Comparison of ENCODE assay signal across 8 cellular contexts in genomic region chr20:16803965-16804792, GRCh38. TPM values are rescaled to one million over a fixed set of nuclear protein-coding genes. Genes with fewer than 3 reads are reported as not detected.
DNase-seq lines count a peak whose midpoint lies in the region; ATAC-seq and TF ChIP-seq lines count a peak whose summit lies in the region.

No MANE protein-coding gene starts in this region.

- 0 out of 2 replicates have a peak, but pooled peaks cover 11% of the 10 kb centered on the region for H3K9me3 ChIP-seq in Caco-2

- intact Hi-C loops in Caco-2 (cut with micrococcal nuclease; ENCODE audit: unreplicated experiment), result loop anchor here (1.0 to 10.0 kb wide), 4 partner anchors 17 to 801 kb away; no protein-coding TSS in a partner anchor

- H3K4me1 Mint-ChIP-seq in Caco-2 (ENCODE audit: low read depth, unreplicated experiment) (no peaks in the 10 kb centered on the region), WTC11 (peaks cover 8% of the 10 kb centered on the region), memory B cell (peaks cover 2% of the 10 kb centered on the region)

- POLR2A ChIA-PET in Caco-2 (lab: Charles Lee) (no interaction called here), WTC11 (lab: Charles Lee) (no interaction called here)

- CTCF ChIA-PET in Caco-2 (lab: Charles Lee), result interaction anchor here (0.5 to 1.4 kb wide), 10 partner anchors 9 to 669 kb away, joined by 3 to 36 read pairs (median 4); no protein-coding TSS in a partner anchor
- CTCF ChIA-PET in WTC11 (lab: Charles Lee), result interaction anchor here (0.6 to 4.0 kb wide), 34 partner anchors 9 to 682 kb away, joined by 3 to 90 read pairs (median 4); partner anchors contain the start of gene PCSK2

- H3K4me1 ChIP-seq in Caco-2, result no peaks in the 10 kb centered on the region

- H3K4me3 ChIP-seq in Caco-2 (ENCODE audit: low read depth, low read length), result no peak overlapping the region

- peak; percentile 75 for ATAC-seq in WTC11
- ATAC-seq in memory B cell (ENCODE audit: low read depth), result no peak

- H3K36me3 Mint-ChIP-seq in Caco-2 (ENCODE audit: insufficient read depth, unreplicated experiment), result no peaks in the 10 kb centered on the region
- no peaks in the 10 kb centered on the region for H3K36me3 Mint-ChIP-seq in WTC11
- H3K36me3 Mint-ChIP-seq in memory B cell, result no peaks in the 10 kb centered on the region

- H3K4me3 Mint-ChIP-seq in Caco-2 (ENCODE audit: unreplicated experiment) (no peak overlapping the region), WTC11 (no peak overlapping the region), memory B cell (no peak overlapping the region)

- H3K27me3 Mint-ChIP-seq in Caco-2 (ENCODE audit: insufficient read depth, unreplicated experiment), result peaks cover 30% of the 10 kb centered on the region
- H3K27me3 Mint-ChIP-seq in WTC11 (ENCODE audit: low read depth), result no peaks in the 10 kb centered on the region
- H3K27me3 Mint-ChIP-seq in memory B cell, result peaks cover 20% of the 10 kb centered on the region

- H3K9me3 Mint-ChIP-seq in Caco-2 (ENCODE audit: unreplicated experiment) (no peaks in the 10 kb centered on the region), WTC11 (peaks cover 3% of the 10 kb centered on the region; the same call in 1 of the 2 replicates), memory B cell (no peaks in the 10 kb centered on the region)

- H3K27ac Mint-ChIP-seq in Caco-2 (ENCODE audit: unreplicated experiment), result no peak overlapping the region
- H3K27ac Mint-ChIP-seq in WTC11, result no peak overlapping the region
- no peak overlapping the region for H3K27ac Mint-ChIP-seq in memory B cell

- 0 out of 2 replicates have a peak, but pooled peaks cover 2% of the 10 kb centered on the region for H3K27me3 ChIP-seq in Caco-2 (replicated peaks; ENCODE audit: control insufficient read depth, insufficient read depth, low read length)

- BruUV-seq in Caco-2 (replicated peaks; lab: Mats Ljungman, UMichigan), result no TSS peak

- peak; percentile 80 to 85 for TF ChIP-seq CTCF in Caco-2 (IDR thresholded peaks at IDR 0.05; ENCODE audit: insufficient read depth in 1 of 2, low read depth in 1 of 2, low read length in 1 of 2, severe bottlenecking in 1 of 2, unreplicated experiment in 1 of 2)
- TF ChIP-seq CTCF in WTC11 (IDR thresholded peaks at IDR 0.05), result peak; percentile 84

- DNase-seq in Caco-2 (peak; percentile 67 to 78), GOT3 (lab: John Stamatoyannopoulos, UW) (peak; percentile 39), NCI-H2029 (lab: John Stamatoyannopoulos, UW) (peak; percentile 33), WTC11 (ENCODE audit: low spot score) (peak; percentile 78), dermis microvascular lymphatic vessel endothelial cell (ENCODE audit: low read depth in 2 of 2) (peak; percentile 9 to 43), memory B cell (ENCODE audit: low spot score in 2 of 2) (peak; percentile 9 to 25), superior temporal gyrus (ENCODE audit: extremely low spot score) (peak; percentile 90)
- no peak for DNase-seq in effector CD8-positive, alpha-beta T cell (lab: John Stamatoyannopoulos, UW)

- H3K36me3 ChIP-seq in Caco-2 (ENCODE audit: control insufficient read depth, insufficient read depth, low read length), result no peaks in the 10 kb centered on the region

TF ChIP-seq in WTC11, 78 proteins besides CTCF, POLR2A, EP300 and RAD21:
- TF ChIP-seq KAT7 (CRISPR knock-in tag; IDR thresholded peaks at IDR 0.05; ENCODE audit: borderline replicate concordance), result no peak
- TF ChIP-seq SMAD4 (CRISPR knock-in tag; IDR thresholded peaks at IDR 0.05), result no peak
- TF ChIP-seq ATF2 (CRISPR knock-in tag; IDR thresholded peaks at IDR 0.05; ENCODE audit: borderline replicate concordance, low read depth), result no peak
- no peak for TF ChIP-seq OVOL2 (CRISPR knock-in tag; IDR thresholded peaks at IDR 0.05; ENCODE audit: borderline replicate concordance)
- no peak for TF ChIP-seq NR3C1 (CRISPR knock-in tag; conservative IDR thresholded peaks at IDR 0.05; ENCODE audit: low read depth)
- TF ChIP-seq GTF2I (CRISPR knock-in tag; conservative IDR thresholded peaks at IDR 0.05), result no peak
- peak; percentile 96 for TF ChIP-seq HMGA2 (CRISPR knock-in tag; IDR thresholded peaks at IDR 0.05)

RNA-seq across cellular contexts. Expression of gene OTOR, which starts 56.0 kb away (rescaled TPM):
- total RNA-seq in Caco-2 (2022) (not detected in 2 replicates), WTC11 (2021) (not detected in 3 replicates), dermis microvascular lymphatic vessel endothelial cell (not detected in 2 replicates)
